Comparison of ENCODE assay signal across 9 cellular contexts in genomic region chr3:16048435-16049318, GRCh38.
DNase-seq lines count a peak whose midpoint lies in the region; ATAC-seq and TF ChIP-seq lines count a peak whose summit lies in the region.
"Had no signal": no experiment of that assay in that cellular context is flagged by ENCODE, and none has a peak within 500 bp of the region (broad histone marks: within the 10 kb centered on the region; RNA-seq: fewer than 3 reads in every experiment).

No MANE protein-coding gene starts in this region.

- H3K36me3 ChIP-seq in esophagus squamous epithelium (no peaks in the 10 kb centered on the region), transverse colon (no peaks in the 10 kb centered on the region)

- peak; percentile 54 to 86 (median 80) for TF ChIP-seq CTCF in esophagus squamous epithelium (IDR thresholded peaks at IDR 0.05)
- TF ChIP-seq CTCF in nephron (IDR thresholded peaks at IDR 0.05; ENCODE audit: unreplicated experiment in 3 of 3): peak; percentile 73 to 77 (median 75)
- TF ChIP-seq CTCF in transverse colon (IDR thresholded peaks at IDR 0.05): peak; percentile 74 to 88 (median 81)

- peak overlapping the region in 1 of 3 experiments; percentile 10 for H3K4me3 Mint-ChIP-seq in nephron
- H3K4me3 Mint-ChIP-seq: dendritic cell treated with granulocyte-macrophage colony-stimulating factor and Interleukin-4, amounts not matched to agents 40 ng/mL and 50 ng/mL, for 4 days had no signal

- H3K27ac ChIP-seq in esophagus squamous epithelium (no peak overlapping the region), transverse colon (no peak overlapping the region)

- DNase-seq in COLO829 (ENCODE audit: low spot score): peak; percentile 50
- DNase-seq in NCI-H524 (lab: John Stamatoyannopoulos, UW): peak; percentile 48 to 78
- peak; percentile 16 to 34 for DNase-seq in activated CD4-positive, alpha-beta T cell treated with anti-CD3 and anti-CD28 coated beads, Interleukin-2, amount 50 U/mL, for 48 hours
- DNase-seq in esophagus squamous epithelium (lab: John Stamatoyannopoulos, UW): no peak
- DNase-seq in transverse colon: peak; percentile 50

- in situ Hi-C loops in transverse colon (cut with MboI; ENCODE audit: low pct_ligation_motif_present in 1 of 4, low pct_unique_long_range_greater_than_20kb in 1 of 4, low sequenced_read_pairs in 3 of 4): loop anchor here in 3 of 4 donors (10.0 to 25.0 kb wide), 3 partner anchors 196 to 514 kb away; no protein-coding TSS in a partner anchor

- TF ChIP-seq EP300 in transverse colon (IDR thresholded peaks at IDR 0.05; ENCODE audit: low read depth): no peak

- H3K4me1 Mint-ChIP-seq in nephron: no peaks in the 10 kb centered on the region

- peak; percentile 98 for ATAC-seq in GM18909 (IDR thresholded peaks at IDR 0.05; ENCODE audit: poor library complexity, unreplicated experiment)
- ATAC-seq in HG03095 (IDR thresholded peaks at IDR 0.05; ENCODE audit: unreplicated experiment): peak; percentile 94

- no peak overlapping the region for H3K27ac Mint-ChIP-seq in nephron
- H3K27ac Mint-ChIP-seq: dendritic cell treated with granulocyte-macrophage colony-stimulating factor and Interleukin-4, amounts not matched to agents 40 ng/mL and 50 ng/mL, for 4 days had no signal

- H3K9me3 Mint-ChIP-seq in nephron: no peaks in the 10 kb centered on the region
- H3K9me3 Mint-ChIP-seq: dendritic cell treated with granulocyte-macrophage colony-stimulating factor and Interleukin-4, amounts not matched to agents 40 ng/mL and 50 ng/mL, for 4 days had no signal

- H3K4me3 ChIP-seq in esophagus squamous epithelium (peak overlapping the region in 1 of 4 donors; percentile 42), transverse colon (peak overlapping the region in 1 of 4 donors; percentile 25)

- no peaks in the 10 kb centered on the region for H3K27me3 Mint-ChIP-seq in nephron (ENCODE audit: low read depth)
- H3K27me3 Mint-ChIP-seq: dendritic cell treated with granulocyte-macrophage colony-stimulating factor and Interleukin-4, amounts not matched to agents 40 ng/mL and 50 ng/mL, for 4 days had no signal

- intact Hi-C loops in esophagus squamous epithelium (cut with DNase I): loop anchor here (5.0 to 10.0 kb wide), 3 partner anchors 129 to 224 kb away; no protein-coding TSS in a partner anchor
- intact Hi-C loops in transverse colon (cut with DNase I; ENCODE audit: low total_unique reads): no loop called here

- no peaks in the 10 kb centered on the region for H3K27me3 ChIP-seq in esophagus squamous epithelium
- H3K27me3 ChIP-seq in transverse colon: no peaks in the 10 kb centered on the region

- TF ChIP-seq POLR2A in esophagus squamous epithelium (IDR thresholded peaks at IDR 0.05) (no peak), transverse colon (IDR thresholded peaks at IDR 0.05) (no peak)

- WGBS in esophagus squamous epithelium, 2 donors: 6 to 10% methylated on average over 5 of the region's 5 CpGs
- 0 to 8% methylated on average over 3 to 5 of the region's 5 CpGs for WGBS in transverse colon (ENCODE audit: low coverage in 1 of 2), 2 donors

- H3K9me3 ChIP-seq in esophagus squamous epithelium (no peaks in the 10 kb centered on the region), transverse colon (no peaks in the 10 kb centered on the region)

- H3K4me1 ChIP-seq in esophagus squamous epithelium: peaks cover 0 to 32% (median 5%) of the 10 kb centered on the region in 3 donors
- no peaks in the 10 kb centered on the region for H3K4me1 ChIP-seq in transverse colon

- H3K36me3 Mint-ChIP-seq in nephron (ENCODE audit: low read depth): no peaks in the 10 kb centered on the region
